10 cellular contexts compared by ENCODE assay signal in genomic region chr7:35714862-35715261, GRCh38. TPM values are rescaled to one million over a fixed set of nuclear protein-coding genes. Genes with fewer than 3 reads are reported as not detected.
A peak's percentile ranks its signal among the peaks of the same experiment; 100 is the strongest.
DNase-seq lines count a peak whose midpoint lies in the region; ATAC-seq and TF ChIP-seq lines count a peak whose summit lies in the region.
"Had no signal": no experiment of that assay in that cellular context is flagged by ENCODE, and none has a peak within 500 bp of the region (broad histone marks: within the 10 kb centered on the region; RNA-seq: fewer than 3 reads in every experiment).

No MANE protein-coding gene starts in this region.

- POLR2A ChIA-PET in GM10248 (lab: Yijun Ruan, JAX): no interaction called here

- no peaks in the 10 kb centered on the region for H3K9me3 ChIP-seq in mucosa of descending colon
- H3K9me3 ChIP-seq: left lung, SJCRH30 had no signal

- TF ChIP-seq CTCF in GM10248 (IDR thresholded peaks at IDR 0.05; ENCODE audit: control extremely low read depth, extremely low read depth, low read depth, missing control alignments) (peak; percentile 30), mucosa of descending colon (IDR thresholded peaks at IDR 0.05) (no peak)

- intact Hi-C loops in mucosa of descending colon (cut with DNase I, micrococcal nuclease): loop anchor here in 1 of 2 donors (5.0 kb wide), 1 partner anchor 192 kb away; no protein-coding TSS in a partner anchor

- CTCF ChIA-PET in GM10248 (lab: Yijun Ruan, JAX): interaction anchor here (28.5 kb wide), 1 partner anchor 11 kb away, joined by 334 read pairs; no protein-coding TSS in a partner anchor

- no peaks in the 10 kb centered on the region for H3K36me3 ChIP-seq in mucosa of descending colon (ENCODE audit: low read depth)
- H3K36me3 ChIP-seq: left lung, SJCRH30 had no signal

- DNase-seq in GM10248 (ENCODE audit: extremely low spot score) (peak; percentile 16), amygdala (lab: John Stamatoyannopoulos, UW) (peak in 35 of 56 donors; percentile 6 to 76 (median 42)), mucosa of descending colon (no peak), DMS114 treated with DMSO at 0.1 percent for 48 hours (lab: John Stamatoyannopoulos, UW; ENCODE audit: unreplicated experiment) (no peak), GF-D8 (lab: John Stamatoyannopoulos, UW) (no peak)
- DNase-seq: left lung, SJCRH30 had no signal

- no peaks in the 10 kb centered on the region for H3K4me1 ChIP-seq in mucosa of descending colon (ENCODE audit: low read depth)

- no peak overlapping the region for H3K4me3 ChIP-seq in mucosa of descending colon
- H3K4me3 ChIP-seq: left lung, SJCRH30 had no signal

- ATAC-seq in HG02678 (IDR thresholded peaks at IDR 0.05; ENCODE audit: unreplicated experiment) (peak; percentile 61), mucosa of descending colon (peak; percentile 27), HG03097 (IDR thresholded peaks at IDR 0.05; ENCODE audit: low FRiP score, unreplicated experiment) (no peak), HG03039 (IDR thresholded peaks at IDR 0.05; ENCODE audit: unreplicated experiment) (no peak)
- ATAC-seq: left lung had no signal

RNA-seq across cellular contexts. Expression of gene HERPUD2, which starts 19.9 kb away (rescaled TPM):
- 10 to 100 TPM; 23.5 to 41.4 (median 34.7) TPM for total RNA-seq in mucosa of descending colon

Comparison
In these comparisons a context has a peak if more than half of its experiments do, and no peak if none do; other contexts are left out.
1. DNase-seq: peak in GM10248 (single experiment) and amygdala (35 of 56); none in mucosa of descending colon (0 of 3), DMS114 treated with DMSO at 0.1 percent for 48 hours (single experiment) and GF-D8 (single experiment).
2. ATAC-seq: peak in HG02678 (single experiment) and mucosa of descending colon (single experiment); none in HG03097 (single experiment) and HG03039 (single experiment).